Comparison of ENCODE assay signal across 23 cellular contexts in the genomic region with DNA sequence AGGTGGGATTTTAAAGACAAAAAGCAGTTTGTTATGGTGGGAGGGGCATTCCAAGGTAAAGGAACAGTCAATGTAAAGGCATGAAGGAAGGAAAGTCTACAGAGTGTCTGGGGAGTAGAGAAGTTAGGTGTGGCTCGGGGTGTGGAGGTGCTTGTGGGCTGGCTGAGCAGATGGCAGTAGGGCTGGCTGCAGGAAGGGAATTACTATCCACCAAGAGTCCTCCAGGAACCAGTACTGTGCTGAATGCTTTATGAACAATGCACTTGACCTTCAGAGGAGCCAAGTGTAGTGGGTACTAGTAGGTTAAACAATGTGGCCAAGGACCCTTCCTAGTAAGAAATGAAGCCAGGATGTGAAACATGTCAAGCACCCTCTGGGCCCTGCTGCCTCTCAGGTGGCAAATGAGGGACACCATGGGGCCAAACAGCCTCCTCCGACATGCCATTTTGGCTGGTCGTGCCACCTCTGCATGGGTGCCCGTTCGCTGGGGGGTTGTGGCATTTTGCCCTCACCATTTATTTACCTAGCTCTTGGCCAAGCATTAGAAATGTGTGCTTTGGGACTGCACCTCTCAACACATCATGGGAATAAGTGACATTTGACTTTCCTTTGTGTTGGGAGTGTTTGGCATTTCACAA.
"Had no signal": no experiment of that assay in that cellular context is flagged by ENCODE, and none has a peak within 500 bp of the region (broad histone marks: within the 10 kb centered on the region; RNA-seq: fewer than 3 reads in every experiment).

No MANE protein-coding gene starts in this region.

- H3K4me1 ChIP-seq: right lobe of liver had no signal

- DNase-seq: activated CD4-positive, alpha-beta memory T cell treated with anti-CD3 and anti-CD28 coated beads, Interleukin-2, amount 10 ng/mL, durations not matched to agents 7 days and 5 days; activated CD4-positive, alpha-beta T cell treated with anti-CD3 and anti-CD28 coated beads, Interleukin-2, amount 10 ng/mL, durations not matched to agents 24 days and 14 days; activated CD4-positive, CD25-positive, alpha-beta regulatory T cell; activated effector memory CD4-positive, alpha-beta T cell treated with Interleukin-2 at 50 U/mL for 16 hours; activated naive CD4-positive, alpha-beta T cell treated with anti-CD3 and anti-CD28 coated beads, Interleukin-2, amount 10 ng/mL, durations not matched to agents 7 days and 5 days; activated T-cell treated with anti-CD3 and anti-CD28 coated beads, Interleukin-2, amount 50 U/mL, for 72 hours; amygdala; effector CD4-positive, alpha-beta T cell; glutamatergic neuron; immature natural killer cell; kidney glomerular epithelial cell; mesendoderm; naive B cell; nucleus accumbens; posterior cingulate gyrus; right lobe of liver; stimulated activated CD4-positive, alpha-beta T cell treated with anti-CD3 and anti-CD28 coated beads, Interleukin-15, amount 100 ng/mL, for 24 hours; stimulated activated CD8-positive, alpha-beta memory T cell treated with anti-CD3 and anti-CD28 coated beads, Interleukin-4, amount 100 ng/mL, for 48 hours; stimulated activated naive B cell treated with anti-CD40 and anti-IgM and Interleukin-4, amounts not matched to agents 10 μg/mL and 1 μg/mL and 100 μg/mL, for 72 hours; T-helper 17 cell; trophoblast cell had no signal

- H3K9me3 ChIP-seq: right lobe of liver had no signal

- H3K4me3 ChIP-seq: hepatocyte, right lobe of liver, smooth muscle cell had no signal

- H3K27ac ChIP-seq: hepatocyte, right lobe of liver had no signal

- H3K27me3 ChIP-seq: hepatocyte, right lobe of liver had no signal

- ATAC-seq: activated T-cell treated with anti-CD3 and anti-CD28 coated beads, Interleukin-2, amount 50 U/mL, for 72 hours; right lobe of liver; stimulated activated naive B cell treated with anti-CD40 and anti-IgM and Interleukin-4, amounts not matched to agents 10 μg/mL and 1 μg/mL and 100 μg/mL, for 72 hours; T-helper 17 cell had no signal

- H3K36me3 ChIP-seq: right lobe of liver had no signal
